In the genomic region with DNA sequence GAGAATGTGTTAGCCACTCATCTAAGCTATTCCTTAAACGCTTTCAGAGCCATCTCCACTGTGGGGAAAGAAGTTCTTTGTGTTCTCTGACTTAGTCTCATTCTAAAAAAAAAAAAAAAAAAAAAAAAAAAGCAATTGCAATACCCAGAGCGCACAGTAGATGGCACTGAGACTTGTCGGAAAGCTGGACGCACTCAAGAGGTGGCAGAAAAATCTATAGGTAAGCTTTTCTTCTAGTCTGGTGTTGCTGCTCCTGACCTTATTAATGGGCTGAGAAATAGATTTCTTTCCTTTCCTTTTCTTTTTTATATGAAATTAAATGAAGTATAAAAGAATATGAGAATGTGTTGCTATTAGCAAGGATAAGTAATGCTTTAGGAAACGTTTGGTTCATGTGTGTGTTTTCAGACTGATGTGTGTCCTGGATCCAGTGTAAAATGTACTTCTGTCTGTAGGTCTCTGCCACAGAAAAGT, we compare ENCODE assay signal across 9 cellular contexts. TPM values are rescaled to one million over a fixed set of nuclear protein-coding genes. Genes with fewer than 3 reads are reported as not detected.
DNase-seq lines count a peak whose midpoint lies in the region; ATAC-seq, FAIRE-seq and TF ChIP-seq lines count a peak whose summit lies in the region.
"Had no signal": no experiment of that assay in that cellular context is flagged by ENCODE, and none has a peak within 500 bp of the region (broad histone marks: within the 10 kb centered on the region; RNA-seq: fewer than 3 reads in every experiment).

No MANE protein-coding gene starts in this region.

- no peaks in the 10 kb centered on the region; the same call in 1 of the 2 replicates for H3K9me3 ChIP-seq in PC-3 (ENCODE audit: low read length)
- H3K9me3 ChIP-seq in H1 (ENCODE audit: insufficient read depth in 2 of 2, low read depth in 1 of 2, low read length in 1 of 2) = peaks cover 0 to 3% of the 10 kb centered on the region in 2 experiments; a peak in 1 of 4 replicates
- peaks cover 0 to 4% (median 3%) of the 10 kb centered on the region in 3 experiments for H3K9me3 ChIP-seq in naive thymus-derived CD4-positive, alpha-beta T cell (ENCODE audit: control insufficient read depth in 2 of 3, low read length in 3 of 3)

- no peak overlapping the region for H2BK20ac ChIP-seq in H1 (ENCODE audit: low read length)

- H2BK120ac ChIP-seq in H1 (replicated peaks; ENCODE audit: low read depth, low read length) = no peak overlapping the region

- no peaks in the 10 kb centered on the region for H4K20me1 ChIP-seq in PC-3 (ENCODE audit: low read length)
- H4K20me1 ChIP-seq in H1 (replicated peaks in 1 of 2; ENCODE audit: control insufficient read depth in 1 of 2, insufficient read depth in 2 of 2, low read length in 2 of 2) = peaks cover 0 to 7% of the 10 kb centered on the region in 2 experiments

- H3K14ac ChIP-seq in H1 (ENCODE audit: insufficient read length) = no peak overlapping the region

- H3K23me2 ChIP-seq in H1 (ENCODE audit: low read depth, low read length) = no peaks in the 10 kb centered on the region; the same call in 1 of the 2 replicates

- H3K27ac Mint-ChIP-seq in naive thymus-derived CD4-positive, alpha-beta T cell = peak overlapping the region in 1 of 9 donors; percentile 57
- H3K27ac Mint-ChIP-seq: activated naive CD4-positive, alpha-beta T cell treated with anti-CD3 and anti-CD28 coated beads, Interleukin-2, amount 50 U/mL, for 24 hours had no signal

- H3K9ac ChIP-seq in PC-3 (ENCODE audit: low read length) (no peak overlapping the region), H1 (replicated peaks in 1 of 4; ENCODE audit: extremely low read depth in 1 of 4, low read depth in 3 of 4, low read length in 3 of 4) (no peak overlapping the region)

- no peak overlapping the region for H2BK5ac ChIP-seq in H1 (ENCODE audit: low read depth, low read length)

- H3K4me2 ChIP-seq in PC-3 (ENCODE audit: low read length) = peak overlapping the region; percentile 73
- H3K4me2 ChIP-seq in H1 (ENCODE audit: insufficient read depth in 1 of 2, low read depth in 2 of 2, low read length in 2 of 2) = no peak overlapping the region

- peak; percentile 74 to 77 for TF ChIP-seq RAD21 in H1 (IDR thresholded peaks at IDR 0.05 in 1 of 2, conservative IDR thresholded peaks at IDR 0.05 in 1 of 2; ENCODE audit: low read depth in 2 of 2, low read length in 2 of 2)

- 12% methylated on average over 4 of the region's 5 CpGs; no CpG with 5 or more reads in 1 of the 2 experiments for WGBS in H1 (ENCODE audit: extremely low coverage in 1 of 2, insufficient coverage in 1 of 2, insufficient read length in 1 of 2, insufficient replicate concordance in 2 of 2, low coverage in 1 of 2, low lambda C conversion rate in 2 of 2, missing lambda C conversion rate in 1 of 2), 2 experiments
- WGBS in lower leg skin, 2 donors = 5 to 11% methylated on average over 5 of the region's 5 CpGs

- H3F3A ChIP-seq in PC-3 (ENCODE audit: low read length, unreplicated experiment) = no peaks in the 10 kb centered on the region

- no peak overlapping the region for H2AK5ac ChIP-seq in H1 (ENCODE audit: low read depth, low read length)

- H3K18ac ChIP-seq in H1 (ENCODE audit: extremely low read depth, low read length) = no peak overlapping the region

- TF ChIP-seq EP300 in H1 (IDR thresholded peaks at IDR 0.05; ENCODE audit: borderline replicate concordance in 1 of 2, low read depth in 2 of 2, low read length in 2 of 2) = no peak

- POLR2A ChIA-PET in PC-3 (lab: Charles Lee; ENCODE audit: unreplicated experiment) = interaction anchor here (0.6 kb wide), 2 partner anchors 20 to 77 kb away, joined by 3 read pairs; no protein-coding TSS in a partner anchor
- POLR2A ChIA-PET in H1 (lab: Charles Lee; ENCODE audit: partially characterized antibody) = no interaction called here
- POLR2A ChIA-PET in naive thymus-derived CD4-positive, alpha-beta T cell (lab: Charles Lee) = interaction anchor here (0.5 to 0.7 kb wide), 3 partner anchors 575 to 1192 kb away, joined by 3 to 4 read pairs (median 3); no protein-coding TSS in a partner anchor

- peaks cover under 1% of the 10 kb centered on the region; the same call in 1 of the 2 replicates for H3K79me2 ChIP-seq in PC-3 (ENCODE audit: low read length)
- no peaks in the 10 kb centered on the region for H3K79me2 ChIP-seq in H1 (ENCODE audit: control insufficient read depth in 1 of 2, insufficient read depth in 2 of 2, low read length in 2 of 2)

- peaks cover 0 to 8% (median 2%) of the 10 kb centered on the region in 11 donors for H3K9me3 Mint-ChIP-seq in naive thymus-derived CD4-positive, alpha-beta T cell

- H3K27me3 Mint-ChIP-seq in naive thymus-derived CD4-positive, alpha-beta T cell = peaks cover 30 to 64% (median 48%) of the 10 kb centered on the region in 5 donors

- H3K27me3 ChIP-seq in PC-3 (ENCODE audit: low read length) (no peaks in the 10 kb centered on the region), H1 (replicated peaks in 1 of 4; ENCODE audit: control insufficient read depth in 3 of 4, extremely low read depth in 1 of 4, insufficient read depth in 3 of 4, low read length in 3 of 4) (peaks cover 28 to 49% (median 45%) of the 10 kb centered on the region in 4 experiments)
- peaks cover 27 to 41% of the 10 kb centered on the region in 2 donors for H3K27me3 ChIP-seq in naive thymus-derived CD4-positive, alpha-beta T cell (ENCODE audit: control insufficient read depth in 2 of 2, insufficient read depth in 2 of 2, low read length in 2 of 2)

- H3K9me2 ChIP-seq in PC-3 (replicated peaks; ENCODE audit: low read length) = no peaks in the 10 kb centered on the region

- H4K91ac ChIP-seq in H1 (replicated peaks; ENCODE audit: insufficient read length, low read length) = no peak overlapping the region

- H3K79me1 ChIP-seq in H1 (ENCODE audit: low read depth, low read length) = no peaks in the 10 kb centered on the region

- no peak overlapping the region for H3K4ac ChIP-seq in H1 (replicated peaks; ENCODE audit: insufficient read length, low read depth, low read length)

- peak overlapping the region; percentile 67 for H2AFZ ChIP-seq in PC-3 (ENCODE audit: low read length)
- H2AFZ ChIP-seq in H1 (ENCODE audit: low read length) = no peak overlapping the region

- no peak for TF ChIP-seq POLR2A in H1 (IDR thresholded peaks at IDR 0.05; ENCODE audit: control extremely low read depth in 1 of 2, low read depth in 2 of 2, low read length in 2 of 2)
- TF ChIP-seq POLR2A in lower leg skin (IDR thresholded peaks at IDR 0.05) = no peak

- peaks cover 15 to 26% (median 19%) of the 10 kb centered on the region in 7 donors for H3K4me1 Mint-ChIP-seq in naive thymus-derived CD4-positive, alpha-beta T cell

- no peak overlapping the region for H3K23ac ChIP-seq in H1 (ENCODE audit: insufficient read length)

- TF ChIP-seq CTCF in PC-3 (conservative IDR thresholded peaks at IDR 0.05; ENCODE audit: low read depth, low read length) = peak; percentile 84
- TF ChIP-seq CTCF in H1 (IDR thresholded peaks at IDR 0.05; ENCODE audit: control extremely low read depth in 1 of 3, insufficient read depth in 1 of 3, low read depth in 1 of 3, low read length in 3 of 3) = peak; percentile 37 to 58 (median 53)
- no peak for TF ChIP-seq CTCF in lower leg skin (IDR thresholded peaks at IDR 0.05)

- no peak for FAIRE-seq in H1 (lab: Jason Lieb, UNC)

- H3K27ac ChIP-seq in PC-3 (ENCODE audit: low read length) (no peak overlapping the region), H1 (ENCODE audit: low read depth, low read length) (no peak overlapping the region)
- no peak overlapping the region for H3K27ac ChIP-seq in naive thymus-derived CD4-positive, alpha-beta T cell (ENCODE audit: low read depth, low read length)

- H3K4me1 ChIP-seq in PC-3 (ENCODE audit: insufficient read depth, low read length) = peaks cover 21% of the 10 kb centered on the region
- peaks cover 0 to 9% (median 3%) of the 10 kb centered on the region in 4 experiments; a peak in 5 of 7 replicates for H3K4me1 ChIP-seq in H1 (replicated peaks in 1 of 4; ENCODE audit: control insufficient read depth in 3 of 4, insufficient read depth in 4 of 4, low read length in 3 of 4)
- peaks cover 11 to 20% of the 10 kb centered on the region in 2 donors for H3K4me1 ChIP-seq in naive thymus-derived CD4-positive, alpha-beta T cell (ENCODE audit: control insufficient read depth in 2 of 2, insufficient read depth in 2 of 2, low read length in 2 of 2)

- H2BK15ac ChIP-seq in H1 (ENCODE audit: low read length) = no peak overlapping the region

- H4K5ac ChIP-seq in H1 (ENCODE audit: insufficient read length, low read depth, low read length) = no peak overlapping the region

- peaks cover 0 to 3% (median 0%) of the 10 kb centered on the region in 5 donors for H3K36me3 Mint-ChIP-seq in naive thymus-derived CD4-positive, alpha-beta T cell

- no peak overlapping the region for H4K8ac ChIP-seq in H1 (ENCODE audit: extremely low read depth, insufficient read depth, low read length)

- BruUV-seq in PC-3 (replicated peaks; lab: Mats Ljungman, UMichigan) = no TSS peak

- no peak overlapping the region for H2BK12ac ChIP-seq in H1 (ENCODE audit: low read depth, low read length)

- no peak overlapping the region for H3K56ac ChIP-seq in H1 (replicated peaks; ENCODE audit: insufficient read length, low read depth, low read length)

- CTCF ChIA-PET in PC-3 (lab: Charles Lee) (interaction anchor here (0.6 to 1.1 kb wide), 9 partner anchors 46 to 658 kb away, joined by 3 to 10 read pairs (median 7); no protein-coding TSS in a partner anchor), H1 (lab: Charles Lee; ENCODE audit: partially characterized antibody) (interaction anchor here (0.6 to 4.6 kb wide), 44 partner anchors 9 to 1270 kb away, joined by 3 to 23 read pairs (median 3); no protein-coding TSS in a partner anchor)
- CTCF ChIA-PET in naive thymus-derived CD4-positive, alpha-beta T cell (lab: Charles Lee) = interaction anchor here (0.6 to 2.1 kb wide), 13 partner anchors 10 to 727 kb away, joined by 3 to 10 read pairs (median 4); no protein-coding TSS in a partner anchor

- H3K4me3 ChIP-seq in PC-3 (ENCODE audit: low read length) (peak overlapping the region; percentile 50; the same call in 1 of the 2 replicates), H1 (ENCODE audit: extremely low read depth in 1 of 4, insufficient read depth in 2 of 4, low read depth in 3 of 4, low read length in 4 of 4) (no peak overlapping the region), lower leg skin (ENCODE audit: low read depth, poor library complexity, severe bottlenecking) (no peak overlapping the region)
- H3K4me3 ChIP-seq in naive thymus-derived CD4-positive, alpha-beta T cell (ENCODE audit: low read length) = no peak overlapping the region

- intact Hi-C loops in PC-3 (cut with micrococcal nuclease) = loop anchor here (5.0 kb wide), 1 partner anchor 290 kb away; no protein-coding TSS in a partner anchor
- intact Hi-C loops in naive thymus-derived CD4-positive, alpha-beta T cell (cut with micrococcal nuclease) = loop anchor here (1.0 to 10.0 kb wide), 12 partner anchors 15 to 728 kb away; a partner anchor contains a TSS
- intact Hi-C loops in lower leg skin (cut with DNase I; ENCODE audit: low total_unique reads) = no loop called here

- no peaks in the 10 kb centered on the region for H3K36me3 ChIP-seq in PC-3 (ENCODE audit: low read depth, low read length)
- no peaks in the 10 kb centered on the region; a peak in 1 of 8 replicates for H3K36me3 ChIP-seq in H1 (ENCODE audit: control insufficient read depth in 2 of 4, insufficient read depth in 4 of 4, low read length in 3 of 4)
- no peaks in the 10 kb centered on the region for H3K36me3 ChIP-seq in naive thymus-derived CD4-positive, alpha-beta T cell (ENCODE audit: control insufficient read depth in 2 of 3, insufficient read depth in 3 of 3, low read length in 3 of 3)

- DNase-seq in NCI-H2196 (lab: John Stamatoyannopoulos, UW; ENCODE audit: unreplicated experiment) (peak; percentile 15), NCI-H2196 treated with DMSO at 0.1 percent for 48 hours (lab: John Stamatoyannopoulos, UW; ENCODE audit: unreplicated experiment) (no peak), PC-3 (peak; percentile 83), H1 (ENCODE audit: low read depth in 1 of 2, low spot score in 2 of 2) (no peak), lower leg skin (ENCODE audit: low spot score in 2 of 2) (no peak)
- peak in 5 of 9 donors; percentile 38 to 59 (median 51) for DNase-seq in naive thymus-derived CD4-positive, alpha-beta T cell
- no peak for DNase-seq in stimulated activated CD4-positive, alpha-beta T cell treated with anti-CD3 and anti-CD28 coated beads, Interleukin-2, amount 100 ng/mL, for 24 hours

- peak; percentile 42 for ATAC-seq in HG02885 (IDR thresholded peaks at IDR 0.05; ENCODE audit: poor library complexity, unreplicated experiment)
- peak; percentile 39 for ATAC-seq in PC-3
- ATAC-seq in naive thymus-derived CD4-positive, alpha-beta T cell = peak; percentile 81

- H3K4me3 Mint-ChIP-seq in naive thymus-derived CD4-positive, alpha-beta T cell = no peak overlapping the region
- H3K4me3 Mint-ChIP-seq: activated naive CD4-positive, alpha-beta T cell treated with anti-CD3 and anti-CD28 coated beads, Interleukin-2, amount 50 U/mL, for 24 hours had no signal

RNA-seq across cellular contexts. Expression of a gene that starts 4.7 kb away (rescaled TPM):
- total RNA-seq in PC-3 (2014; rRNA removed) (46.5 and 53.0 TPM in 2 replicates), lower leg skin (100 to 1,000 TPM in 1 of 4 donors, 10 to 100 TPM in 3; 46.7 to 160 (median 63.0) TPM)
- 0.17 and 0.20 TPM in 2 replicates for total RNA-seq in H1 (2021; fragmentation: NEBNext Ultra II Directional; extraction: Animal tissue kit (Norgen Biotek cat#: 25700))
- polyA plus RNA-seq in H1 (2011; rRNA removed) = 0.11 and 0.21 TPM in 2 replicates
- 0.10 TPM for polyA plus RNA-seq in H1 (2011; cell fraction: cytosol; rRNA removed)
- 0.04 TPM for polyA plus RNA-seq in H1 (2011; cell fraction: nucleus; rRNA removed)
- polyA plus RNA-seq in H1 (2012, experiment 1 of 2) = 0.19 to 0.29 TPM (median 0.28 TPM) in 4 replicates
- polyA plus RNA-seq in H1 (2012, experiment 2 of 2) = 0.16 TPM
- 0.32 TPM for polyA plus RNA-seq in H1 (2013, experiment 1 of 2)
- polyA plus RNA-seq in H1 (2013, experiment 2 of 2) = 0.39 TPM
- polyA minus RNA-seq in H1 (2011; rRNA and poly(A)+ RNA removed) = 0.15 and 0.22 TPM in 2 replicates
- polyA minus RNA-seq in H1 (2011; cell fraction: cytosol; rRNA and poly(A)+ RNA removed) = not detected
- 0.30 TPM for polyA minus RNA-seq in H1 (2011; cell fraction: nucleus; rRNA and poly(A)+ RNA removed)
- total RNA-seq in naive thymus-derived CD4-positive, alpha-beta T cell = 1 to 10 TPM in 1 of 5 experiments, under 1 TPM in 2, not detected in 2; 0.13 to 3.6 (median 0.22) TPM
- polyA plus RNA-seq in naive thymus-derived CD4-positive, alpha-beta T cell = not detected

RNA-seq across cellular contexts. Expression of a gene that starts 34.7 kb away (rescaled TPM):
- 0.52 and 0.84 TPM in 2 replicates for total RNA-seq in PC-3 (2014; rRNA removed)
- total RNA-seq in H1 (2021; fragmentation: NEBNext Ultra II Directional; extraction: Animal tissue kit (Norgen Biotek cat#: 25700)) = not detected in 2 replicates
- not detected in 2 replicates for polyA plus RNA-seq in H1 (2011; rRNA removed)
- polyA plus RNA-seq in H1 (2011; cell fraction: cytosol; rRNA removed) = not detected
- not detected for polyA plus RNA-seq in H1 (2011; cell fraction: nucleus; rRNA removed)
- not detected in 4 replicates for polyA plus RNA-seq in H1 (2012, experiment 1 of 2)
- not detected for polyA plus RNA-seq in H1 (2012, experiment 2 of 2)
- polyA plus RNA-seq in H1 (2013, experiment 1 of 2) = 0.08 TPM
- polyA plus RNA-seq in H1 (2013, experiment 2 of 2) = 0.07 TPM
- polyA minus RNA-seq in H1 (2011; rRNA and poly(A)+ RNA removed) = not detected in 2 replicates
- not detected for polyA minus RNA-seq in H1 (2011; cell fraction: cytosol; rRNA and poly(A)+ RNA removed)
- polyA minus RNA-seq in H1 (2011; cell fraction: nucleus; rRNA and poly(A)+ RNA removed) = not detected
- total RNA-seq in naive thymus-derived CD4-positive, alpha-beta T cell = 1 to 10 TPM in 3 of 5 experiments, under 1 TPM in 2; 0.22 to 2.4 (median 1.4) TPM
- polyA plus RNA-seq in naive thymus-derived CD4-positive, alpha-beta T cell = 1 to 10 TPM in 1 of 2 donors, under 1 TPM in 1; 0.20 to 1.1 TPM
- 100 to 1,000 TPM in 1 of 4 donors, 10 to 100 TPM in 3; 49.7 to 150 (median 58.3) TPM for total RNA-seq in lower leg skin

RNA-seq across cellular contexts. Expression of a gene that starts 36.5 kb away (rescaled TPM):
- total RNA-seq in PC-3 (2014; rRNA removed) = 0.55 and 1.2 TPM in 2 replicates
- total RNA-seq in H1 (2021; fragmentation: NEBNext Ultra II Directional; extraction: Animal tissue kit (Norgen Biotek cat#: 25700)) = 0.48 and 0.60 TPM in 2 replicates
- 0.12 and 0.16 TPM in 2 replicates for polyA plus RNA-seq in H1 (2011; rRNA removed)
- polyA plus RNA-seq in H1 (2011; cell fraction: cytosol; rRNA removed) = 0.22 TPM
- 0.19 TPM for polyA plus RNA-seq in H1 (2011; cell fraction: nucleus; rRNA removed)
- polyA plus RNA-seq in H1 (2012, experiment 1 of 2) = 0.29 to 0.37 TPM (median 0.35 TPM) in 4 replicates
- 0.14 TPM for polyA plus RNA-seq in H1 (2012, experiment 2 of 2)
- 0.49 TPM for polyA plus RNA-seq in H1 (2013, experiment 1 of 2)
- polyA plus RNA-seq in H1 (2013, experiment 2 of 2) = 0.63 TPM
- 0.25 and 0.29 TPM in 2 replicates for polyA minus RNA-seq in H1 (2011; rRNA and poly(A)+ RNA removed)
- not detected for polyA minus RNA-seq in H1 (2011; cell fraction: cytosol; rRNA and poly(A)+ RNA removed)
- polyA minus RNA-seq in H1 (2011; cell fraction: nucleus; rRNA and poly(A)+ RNA removed) = 0.30 TPM
- under 1 TPM in 3 of 5 experiments, not detected in 2; 0.05 to 0.17 (median 0.08) TPM for total RNA-seq in naive thymus-derived CD4-positive, alpha-beta T cell
- polyA plus RNA-seq in naive thymus-derived CD4-positive, alpha-beta T cell = under 1 TPM in 1 of 2 donors, not detected in 1; 0.06 TPM
- under 1 TPM in 3 of 4 donors, not detected in 1; 0.04 to 0.52 (median 0.32) TPM for total RNA-seq in lower leg skin

Comparison
In these comparisons a context has a peak if more than half of its experiments do, and no peak if none do; other contexts are left out.
1. DNase-seq: peak in NCI-H2196 (single experiment), PC-3 (single experiment) and naive thymus-derived CD4-positive, alpha-beta T cell (5 of 9); none in NCI-H2196 treated with DMSO at 0.1 percent for 48 hours (single experiment), H1 (0 of 2), lower leg skin (0 of 2) and stimulated activated CD4-positive, alpha-beta T cell treated with anti-CD3 and anti-CD28 coated beads, Interleukin-2, amount 100 ng/mL, for 24 hours (0 of 2).
2. CTCF ChIP-seq: peak in PC-3 (single experiment) and H1 (3 of 3); none in lower leg skin (0 of 3).
3. RNA of a gene that starts 4.7 kb away (total RNA-seq): 46.7 to 160 TPM in lower leg skin and 46.5 to 53.0 TPM in PC-3; 0.17 to 0.20 TPM in H1 and 0.13 to 3.6 TPM in naive thymus-derived CD4-positive, alpha-beta T cell; every median in the first group is over 10 times any median in the second.
4. RNA of a gene that starts 34.7 kb away (total RNA-seq): 49.7 to 150 TPM in lower leg skin; 0.22 to 2.4 TPM in naive thymus-derived CD4-positive, alpha-beta T cell, 0.52 to 0.84 TPM in PC-3 and not detected in H1; every median in the first group is over 10 times any median in the second.
5. Peak in every context shown above with its lines, with median percentiles within 50 percentile points of each other: ATAC-seq.